Comparison of ENCODE assay signal across 10 cellular contexts in the genomic region with DNA sequence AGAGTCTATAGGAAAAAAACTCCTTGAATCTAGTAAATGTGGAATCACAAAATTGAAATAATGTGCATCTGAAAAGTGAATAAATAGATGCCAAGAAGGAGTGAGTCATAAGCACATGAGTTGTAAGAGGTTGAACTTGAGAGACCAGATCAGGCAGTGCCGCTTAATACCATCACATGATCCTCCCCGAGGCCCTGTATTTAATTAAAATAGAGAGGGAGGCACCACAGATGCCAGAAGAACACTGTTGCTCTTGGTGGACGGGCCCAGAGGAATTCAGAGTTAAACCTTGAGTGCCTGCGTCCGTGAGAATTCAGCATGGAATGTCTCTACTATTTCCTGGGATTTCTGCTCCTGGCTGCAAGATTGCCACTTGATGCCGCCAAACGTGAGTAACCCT. TPM values are rescaled to one million over a fixed set of nuclear protein-coding genes. Genes with fewer than 3 reads are reported as not detected.
DNase-seq lines count a peak whose midpoint lies in the region; ATAC-seq, FAIRE-seq and TF ChIP-seq lines count a peak whose summit lies in the region.
"Had no signal": no experiment of that assay in that cellular context is flagged by ENCODE, and none has a peak within 500 bp of the region (broad histone marks: within the 10 kb centered on the region; RNA-seq: fewer than 3 reads in every experiment).

Gene GPNMB (plus strand): TSS at position 236 of the 400 bp plus-strand sequence. CDS start 83 bp downstream, at position 319.

- no peak within 1 kb of the TSS for H4K91ac ChIP-seq in H1 (replicated peaks; ENCODE audit: insufficient read length, low read length)

- peak within 1 kb of the TSS; percentile 75 to 81 for H3K4me2 ChIP-seq in H1 (ENCODE audit: insufficient read depth in 1 of 2, low read depth in 2 of 2, low read length in 2 of 2)

- peak within 1 kb of the TSS; percentile 71 for H3K18ac ChIP-seq in H1 (ENCODE audit: extremely low read depth, low read length)

- H2AK5ac ChIP-seq in H1 (ENCODE audit: low read depth, low read length): no peak within 1 kb of the TSS

- H3K4ac ChIP-seq in H1 (replicated peaks; ENCODE audit: insufficient read length, low read depth, low read length): no peak within 1 kb of the TSS

- H3K4me3 ChIP-seq in H1 (ENCODE audit: extremely low read depth in 1 of 4, insufficient read depth in 2 of 4, low read depth in 3 of 4, low read length in 4 of 4): peak within 1 kb of the TSS; percentile 34 to 55 (median 46)

- H2BK120ac ChIP-seq in H1 (replicated peaks; ENCODE audit: low read depth, low read length): no peak within 1 kb of the TSS

- no peak within 1 kb of the TSS for H4K5ac ChIP-seq in H1 (ENCODE audit: insufficient read length, low read depth, low read length)

- no peaks in the 10 kb centered on the region for H4K20me1 ChIP-seq in H1 (replicated peaks in 1 of 2; ENCODE audit: control insufficient read depth in 1 of 2, insufficient read depth in 2 of 2, low read length in 2 of 2)

- no peak for TF ChIP-seq POLR2A in H1 (IDR thresholded peaks at IDR 0.05; ENCODE audit: control extremely low read depth in 1 of 2, low read depth in 2 of 2, low read length in 2 of 2)

- TF ChIP-seq EP300 in H1 (IDR thresholded peaks at IDR 0.05; ENCODE audit: borderline replicate concordance in 1 of 2, low read depth in 2 of 2, low read length in 2 of 2): no peak

- POLR2A ChIA-PET in H1 (lab: Charles Lee; ENCODE audit: partially characterized antibody): interaction anchor here (0.9 to 1.6 kb wide), 4 partner anchors 10 to 280 kb away, joined by 3 to 5 read pairs (median 4); no protein-coding TSS in a partner anchor

- H3K27ac Mint-ChIP-seq in mesothelial cell of epicardium: peak within 1 kb of the TSS; percentile 56
- H3K27ac Mint-ChIP-seq: stimulated activated naive CD8-positive, alpha-beta T cell treated with anti-CD3 and anti-CD28 coated beads, Interleukin-15, Interleukin-2, amounts not matched to agents 100 ng/mL and 50 ng/mL, for 24 hours had no signal

- H3K14ac ChIP-seq in H1 (ENCODE audit: insufficient read length): no peak within 1 kb of the TSS

- no peak for TF ChIP-seq CTCF in H1 (IDR thresholded peaks at IDR 0.05; ENCODE audit: control extremely low read depth in 1 of 3, insufficient read depth in 1 of 3, low read depth in 1 of 3, low read length in 3 of 3)
- no peak for TF ChIP-seq CTCF in mesothelial cell of epicardium (IDR thresholded peaks at IDR 0.05; ENCODE audit: unreplicated experiment)
- no peak for TF ChIP-seq CTCF in GM10266 (IDR thresholded peaks at IDR 0.05; ENCODE audit: control insufficient read depth, insufficient read depth, low read depth, missing control alignments)

- no peaks in the 10 kb centered on the region for H3K36me3 ChIP-seq in H1 (ENCODE audit: control insufficient read depth in 2 of 4, insufficient read depth in 4 of 4, low read length in 3 of 4)

- no peak within 1 kb of the TSS for H3K56ac ChIP-seq in H1 (replicated peaks; ENCODE audit: insufficient read length, low read depth, low read length)

- no peak within 1 kb of the TSS; the same call in 1 of the 2 replicates for H2BK15ac ChIP-seq in H1 (ENCODE audit: low read length)

- no peak within 1 kb of the TSS for H2BK5ac ChIP-seq in H1 (ENCODE audit: low read depth, low read length)

- FAIRE-seq in H1 (lab: Jason Lieb, UNC) (no peak), urothelium cell line (lab: Jason Lieb, UNC) (no peak)

- H3K9me3 Mint-ChIP-seq in mesothelial cell of epicardium: peaks cover 23% of the 10 kb centered on the region

- H3K4me1 ChIP-seq in H1 (replicated peaks in 1 of 4; ENCODE audit: control insufficient read depth in 3 of 4, insufficient read depth in 4 of 4, low read length in 3 of 4): peaks cover 1 to 9% (median 7%) of the 10 kb centered on the region in 4 experiments; a peak in 6 of 7 replicates

- H3K4me3 Mint-ChIP-seq in mesothelial cell of epicardium: no peak within 1 kb of the TSS

- peak within 1 kb of the TSS; percentile 84; the same call in 1 of the 2 replicates for H4K8ac ChIP-seq in H1 (ENCODE audit: extremely low read depth, insufficient read depth, low read length)

- H3K27ac ChIP-seq in H1 (ENCODE audit: low read depth, low read length): no peak within 1 kb of the TSS
- H3K27ac ChIP-seq: C4-2B had no signal

- DNase-seq in NCI-H82 (lab: John Stamatoyannopoulos, UW) (peak; percentile 23), NCI-H82 treated with DMSO at 0.1 percent for 48 hours (lab: John Stamatoyannopoulos, UW; ENCODE audit: unreplicated experiment) (no peak), H1 (ENCODE audit: low read depth in 1 of 2, low spot score in 2 of 2) (no peak), mesothelial cell of epicardium (ENCODE audit: low spot score in 2 of 2, unreplicated experiment in 2 of 2) (no peak), urothelium cell line (ENCODE audit: low spot score) (peak; percentile 51), SK-N-DZ (ENCODE audit: low spot score) (no peak), GM10266 (ENCODE audit: extremely low spot score) (no peak)

- no peaks in the 10 kb centered on the region for H3K79me1 ChIP-seq in H1 (ENCODE audit: low read depth, low read length)

- no peak within 1 kb of the TSS for H3K23ac ChIP-seq in H1 (ENCODE audit: insufficient read length)

- no peaks in the 10 kb centered on the region; a peak in 1 of 4 replicates for H3K9me3 ChIP-seq in H1 (ENCODE audit: insufficient read depth in 2 of 2, low read depth in 1 of 2, low read length in 1 of 2)

- H3K9ac ChIP-seq in H1 (replicated peaks in 1 of 4; ENCODE audit: extremely low read depth in 1 of 4, low read depth in 3 of 4, low read length in 3 of 4): peak within 1 kb of the TSS in 1 of 4 experiments; percentile 29; a peak in 1 of 7 replicates

- peaks cover 7% of the 10 kb centered on the region for H3K23me2 ChIP-seq in H1 (ENCODE audit: low read depth, low read length)

- no peaks in the 10 kb centered on the region for H3K36me3 Mint-ChIP-seq in mesothelial cell of epicardium

- H3K27me3 ChIP-seq in H1 (replicated peaks in 1 of 4; ENCODE audit: control insufficient read depth in 3 of 4, extremely low read depth in 1 of 4, insufficient read depth in 3 of 4, low read length in 3 of 4): peaks cover 0 to 20% (median 15%) of the 10 kb centered on the region in 4 experiments; a peak in 6 of 7 replicates

- no peak for TF ChIP-seq RAD21 in H1 (IDR thresholded peaks at IDR 0.05 in 1 of 2, conservative IDR thresholded peaks at IDR 0.05 in 1 of 2; ENCODE audit: low read depth in 2 of 2, low read length in 2 of 2)

- 77% methylated on average over 7 of the region's 7 CpGs; no CpG with 5 or more reads in 1 of the 2 experiments for WGBS in H1 (ENCODE audit: extremely low coverage in 1 of 2, insufficient coverage in 1 of 2, insufficient read length in 1 of 2, insufficient replicate concordance in 2 of 2, low coverage in 1 of 2, low lambda C conversion rate in 2 of 2, missing lambda C conversion rate in 1 of 2), 2 experiments

- peaks cover 8% of the 10 kb centered on the region for H3K27me3 Mint-ChIP-seq in mesothelial cell of epicardium (ENCODE audit: low read depth)

- no peak within 1 kb of the TSS for H2BK20ac ChIP-seq in H1 (ENCODE audit: low read length)

- no peaks in the 10 kb centered on the region for H3K79me2 ChIP-seq in H1 (ENCODE audit: control insufficient read depth in 1 of 2, insufficient read depth in 2 of 2, low read length in 2 of 2)

- H2AFZ ChIP-seq in H1 (ENCODE audit: low read length): peak within 1 kb of the TSS; percentile 95

- peaks cover 14% of the 10 kb centered on the region for H3K4me1 Mint-ChIP-seq in mesothelial cell of epicardium

- CTCF ChIA-PET in H1 (lab: Charles Lee; ENCODE audit: partially characterized antibody): interaction anchor here (0.6 to 2.6 kb wide), 5 partner anchors 11 to 336 kb away, joined by 3 to 12 read pairs (median 3); no protein-coding TSS in a partner anchor

- H2BK12ac ChIP-seq in H1 (ENCODE audit: low read depth, low read length): peak within 1 kb of the TSS; percentile 39; the same call in 1 of the 2 replicates

- ATAC-seq in HG02884 (IDR thresholded peaks at IDR 0.05; ENCODE audit: unreplicated experiment): no peak

TF ChIP-seq in H1, 55 proteins besides CTCF, POLR2A, EP300 and RAD21:
- TF ChIP-seq BCL11A (IDR thresholded peaks at IDR 0.05; ENCODE audit: low read depth in 2 of 2, low read length in 2 of 2) (no peak), NANOG (IDR thresholded peaks at IDR 0.05; ENCODE audit: insufficient read depth, low read depth, low read length, poor library complexity, severe bottlenecking) (no peak), E2F6 (IDR thresholded peaks at IDR 0.05) (no peak), ASH2L (IDR thresholded peaks at IDR 0.05; ENCODE audit: low read length) (no peak), KDM4A (IDR thresholded peaks at IDR 0.05; ENCODE audit: low read depth, low read length, severe bottlenecking) (no peak), BRCA1 (IDR thresholded peaks at IDR 0.05; ENCODE audit: low read depth, low read length) (no peak), MAFK (IDR thresholded peaks at IDR 0.05; ENCODE audit: low read depth, low read length) (no peak), TEAD4 (IDR thresholded peaks at IDR 0.05; ENCODE audit: low read depth, low read length) (no peak), MAX (IDR thresholded peaks at IDR 0.05) (no peak), PHF8 (conservative IDR thresholded peaks at IDR 0.05; ENCODE audit: low read depth, low read length) (no peak)

RNA-seq across cellular contexts. Expression of gene GPNMB, which starts in this region (rescaled TPM):
- 0.52 and 1.1 TPM in 2 replicates for total RNA-seq in H1 (2021; fragmentation: NEBNext Ultra II Directional; extraction: Animal tissue kit (Norgen Biotek cat#: 25700))
- 0.61 and 1.4 TPM in 2 replicates for polyA plus RNA-seq in H1 (2011; rRNA removed)
- polyA plus RNA-seq in H1 (2011; cell fraction: cytosol; rRNA removed): 1.5 TPM
- polyA plus RNA-seq in H1 (2011; cell fraction: nucleus; rRNA removed): 0.97 TPM
- 0.63 to 1.6 TPM (median 1.2 TPM) in 4 replicates for polyA plus RNA-seq in H1 (2012, experiment 1 of 2)
- polyA plus RNA-seq in H1 (2012, experiment 2 of 2): 0.28 TPM
- polyA plus RNA-seq in H1 (2013, experiment 1 of 2): 1.3 TPM
- 1.5 TPM for polyA plus RNA-seq in H1 (2013, experiment 2 of 2)
- 0.79 and 1.3 TPM in 2 replicates for polyA minus RNA-seq in H1 (2011; rRNA and poly(A)+ RNA removed)
- 1.0 TPM for polyA minus RNA-seq in H1 (2011; cell fraction: cytosol; rRNA and poly(A)+ RNA removed)
- 1.6 TPM for polyA minus RNA-seq in H1 (2011; cell fraction: nucleus; rRNA and poly(A)+ RNA removed)
- total RNA-seq in mesothelial cell of epicardium: 2.1 to 2.7 TPM (median 2.2 TPM) in 3 replicates
- polyA plus RNA-seq in SK-N-DZ (2014; cell fraction: cytosol; rRNA removed): 0.60 and 0.99 TPM in 2 replicates
- polyA plus RNA-seq in SK-N-DZ (2014; cell fraction: nucleus; rRNA removed): 0.24 TPM in 1 of 2 replicates, not detected in the other

Comparison
In these comparisons a context has a peak if more than half of its experiments do, and no peak if none do; other contexts are left out.
1. DNase-seq: peak in NCI-H82 (single experiment) and urothelium cell line (single experiment); none in NCI-H82 treated with DMSO at 0.1 percent for 48 hours (single experiment), H1 (0 of 2), mesothelial cell of epicardium (0 of 2), SK-N-DZ (single experiment) and GM10266 (single experiment).